ENCODE assay signal across 8 cellular contexts in genomic region chr2:208252766-208253492, GRCh38. TPM values are rescaled to one million over a fixed set of nuclear protein-coding genes. Genes with fewer than 3 reads are reported as not detected.
A peak's percentile ranks its signal among the peaks of the same experiment; 100 is the strongest.
DNase-seq lines count a peak whose midpoint lies in the region; ATAC-seq and TF ChIP-seq lines count a peak whose summit lies in the region.

No MANE protein-coding gene starts in this region.

- no peaks in the 10 kb centered on the region for H3K9me3 Mint-ChIP-seq in CD8-positive, alpha-beta T cell

- no peak overlapping the region for H3K4me3 ChIP-seq in CD8-positive, alpha-beta T cell (ENCODE audit: low read depth, low read length)
- H3K4me3 ChIP-seq in NB4 (ENCODE audit: low read depth, low read length): peak overlapping the region; percentile 96
- peak overlapping the region; percentile 22 for H3K4me3 ChIP-seq in endocrine pancreas (ENCODE audit: control insufficient read depth, insufficient read depth, low read length)
- H3K4me3 ChIP-seq in neuron (ENCODE audit: low read length): peak overlapping the region; percentile 76

- no peaks in the 10 kb centered on the region for H3K9me3 ChIP-seq in CD8-positive, alpha-beta T cell (ENCODE audit: low read length)
- H3K9me3 ChIP-seq in endocrine pancreas (ENCODE audit: control insufficient read depth, low read length): no peaks in the 10 kb centered on the region
- H3K9me3 ChIP-seq in neuron (ENCODE audit: low read length): no peaks in the 10 kb centered on the region

- no peak for TF ChIP-seq POLR2A in NB4 (IDR thresholded peaks at IDR 0.05; ENCODE audit: extremely low read depth, insufficient read length)

- no peak overlapping the region for H3K9ac ChIP-seq in endocrine pancreas (ENCODE audit: control insufficient read depth, insufficient read depth, low read length)

- CTCF ChIA-PET in CD8-positive, alpha-beta T cell (lab: Charles Lee): interaction anchor here (0.8 to 6.6 kb wide), 3 partner anchors 11 to 77 kb away, joined by 3 to 90 read pairs (median 20); partner anchors contain the start of gene PIKFYVE
- CTCF ChIA-PET in RWPE1 (lab: Yijun Ruan, JAX): interaction anchor here (0.5 to 1.5 kb wide), 3 partner anchors 61 to 1541 kb away, joined by 3 to 5 read pairs (median 3); no protein-coding TSS in a partner anchor

- DNase-seq in CD8-positive, alpha-beta T cell: no peak
- DNase-seq in NB4 (ENCODE audit: low read depth) (peak; percentile 39), GM20000 (ENCODE audit: low spot score) (no peak), cerebellar cortex (ENCODE audit: low spot score) (no peak), RWPE1 (ENCODE audit: low spot score) (no peak)
- DNase-seq in stimulated activated CD4-positive, alpha-beta T cell treated with anti-CD3 and anti-CD28 coated beads, Interleukin-2, amount 100 ng/mL, for 48 hours: no peak

- peak overlapping the region; percentile 94 for H3K4me3 Mint-ChIP-seq in CD8-positive, alpha-beta T cell

- intact Hi-C loops in CD8-positive, alpha-beta T cell (cut with DNase I, micrococcal nuclease): loop anchor here (5.0 kb wide), 4 partner anchors 541 to 1919 kb away; partner anchors contain the start of genes KANSL1L (in 2 of the 2) and CCNYL1 (in 1 of the 2)

- no peak overlapping the region for H3K27ac ChIP-seq in CD8-positive, alpha-beta T cell (ENCODE audit: low read depth, low read length)
- H3K27ac ChIP-seq in RWPE1: no peak overlapping the region

- H3K4me1 ChIP-seq in CD8-positive, alpha-beta T cell (ENCODE audit: insufficient read depth, low read length): peaks cover 13% of the 10 kb centered on the region
- peaks cover 20% of the 10 kb centered on the region for H3K4me1 ChIP-seq in endocrine pancreas (ENCODE audit: control insufficient read depth, insufficient read depth, low read length)
- peaks cover 58% of the 10 kb centered on the region for H3K4me1 ChIP-seq in neuron (ENCODE audit: insufficient read depth, low read length)

- H2AFZ ChIP-seq in neuron (ENCODE audit: low read depth, low read length): no peak overlapping the region

- POLR2A ChIA-PET in CD8-positive, alpha-beta T cell (lab: Charles Lee): interaction anchor here (0.5 to 4.5 kb wide), 3 partner anchors 13 to 1736 kb away, joined by 3 to 50 read pairs (median 5); partner anchors contain the start of gene PIKFYVE
- POLR2A ChIA-PET in RWPE1 (lab: Yijun Ruan, JAX; ENCODE audit: low non-redundant PET): no interaction called here

- peaks cover 49% of the 10 kb centered on the region for H3K36me3 Mint-ChIP-seq in CD8-positive, alpha-beta T cell

- H3K36me3 ChIP-seq in CD8-positive, alpha-beta T cell (ENCODE audit: insufficient read depth, low read length): peaks cover 2% of the 10 kb centered on the region
- no peaks in the 10 kb centered on the region for H3K36me3 ChIP-seq in endocrine pancreas (ENCODE audit: control insufficient read depth, insufficient read depth, low read length)
- peaks cover 61% of the 10 kb centered on the region for H3K36me3 ChIP-seq in neuron (ENCODE audit: insufficient read depth, low read length)

- H3K27me3 Mint-ChIP-seq in CD8-positive, alpha-beta T cell (ENCODE audit: low read depth): no peaks in the 10 kb centered on the region

- peaks cover 31% of the 10 kb centered on the region for H3K4me1 Mint-ChIP-seq in CD8-positive, alpha-beta T cell (ENCODE audit: low read depth)

- H3K27ac Mint-ChIP-seq in CD8-positive, alpha-beta T cell: no peak overlapping the region

- ATAC-seq in CD8-positive, alpha-beta T cell: no peak

- H3K27me3 ChIP-seq in CD8-positive, alpha-beta T cell (ENCODE audit: insufficient read depth, low read length): no peaks in the 10 kb centered on the region
- no peaks in the 10 kb centered on the region for H3K27me3 ChIP-seq in endocrine pancreas (ENCODE audit: control insufficient read depth, insufficient read depth, low read length)
- H3K27me3 ChIP-seq in neuron (ENCODE audit: insufficient read depth, low read length): no peaks in the 10 kb centered on the region

- no peak for TF ChIP-seq CTCF in CD8-positive, alpha-beta T cell (IDR thresholded peaks at IDR 0.05)
- TF ChIP-seq CTCF in NB4 (IDR thresholded peaks at IDR 0.05; ENCODE audit: low read depth, low read length) (no peak), GM20000 (IDR thresholded peaks at IDR 0.05; ENCODE audit: extremely low read depth, missing control alignments) (no peak), RWPE1 (conservative IDR thresholded peaks at IDR 0.05; ENCODE audit: low read depth) (no peak)

RNA-seq across cellular contexts. Expression of gene IDH1, which starts 1.9 kb away (rescaled TPM):
- total RNA-seq in CD8-positive, alpha-beta T cell: 1 to 10 TPM; 3.0 to 4.0 TPM

RNA-seq across cellular contexts. Expression of gene PIKFYVE, which starts 13.1 kb away (rescaled TPM):
- total RNA-seq in CD8-positive, alpha-beta T cell: 10 to 100 TPM; 27.7 to 29.1 TPM
